In the genomic region with DNA sequence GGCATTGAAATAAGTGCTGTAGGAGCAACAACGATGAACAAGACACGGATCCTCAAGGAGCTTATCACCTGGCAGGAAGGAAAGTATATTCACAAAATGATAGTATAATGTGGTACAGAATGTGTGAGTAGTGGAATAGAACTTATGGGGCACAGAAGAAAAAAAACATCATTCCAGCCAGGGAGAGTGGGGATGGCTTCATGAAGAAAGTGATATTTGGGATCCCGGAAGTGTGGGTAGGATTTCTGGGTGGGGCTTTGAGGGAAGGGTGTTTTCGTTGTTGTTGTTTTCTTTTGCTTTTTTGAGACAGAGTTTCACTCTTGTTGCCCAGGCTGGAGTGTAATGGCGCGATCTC, we compare ENCODE assay signal across 28 cellular contexts.
DNase-seq lines count a peak whose midpoint lies in the region; ATAC-seq and TF ChIP-seq lines count a peak whose summit lies in the region.
"Had no signal": no experiment of that assay in that cellular context is flagged by ENCODE, and none has a peak within 500 bp of the region (broad histone marks: within the 10 kb centered on the region; RNA-seq: fewer than 3 reads in every experiment).

No MANE protein-coding gene starts in this region.

- H3K4me3 ChIP-seq in mesenchymal stem cell (ENCODE audit: insufficient read depth in 1 of 2, low read depth in 1 of 2, low read length in 2 of 2) (no peak overlapping the region), suprapubic skin (no peak overlapping the region)
- H3K4me3 ChIP-seq: esophagus muscularis mucosa, pancreas, right atrium auricular region, tibial artery had no signal

- H3K36me3 ChIP-seq in mesenchymal stem cell (ENCODE audit: control insufficient read depth in 1 of 2, insufficient read depth in 2 of 2, low read depth in 1 of 2, low read length in 2 of 2): no peaks in the 10 kb centered on the region
- H3K36me3 ChIP-seq in suprapubic skin: no peaks in the 10 kb centered on the region
- H3K36me3 ChIP-seq: esophagus muscularis mucosa, pancreas, right atrium auricular region, tibial artery had no signal

- WGBS in mesenchymal stem cell: 93% methylated on average over 6 of the region's 6 CpGs
- 87% methylated on average over 6 of the region's 6 CpGs for WGBS in suprapubic skin

- H3K9me3 Mint-ChIP-seq in HFFc6 (peaks cover 8% of the 10 kb centered on the region; the same call in 1 of the 2 replicates), WTC11 (no peaks in the 10 kb centered on the region)
- H3K9me3 Mint-ChIP-seq: activated T-cell treated with anti-CD3 and anti-CD28 coated beads, Interleukin-2, amount 50 U/mL, for 4 hours; CD14-positive monocyte; central memory CD8-positive, alpha-beta T cell; nephron progenitor cell; T-cell had no signal

- TF ChIP-seq CTCF in HFFc6 (IDR thresholded peaks at IDR 0.05): no peak
- TF ChIP-seq CTCF in WTC11 (IDR thresholded peaks at IDR 0.05): no peak
- no peak for TF ChIP-seq CTCF in suprapubic skin (IDR thresholded peaks at IDR 0.05)

- H3K4me1 Mint-ChIP-seq in HFFc6 (ENCODE audit: low read depth): peaks cover 60% of the 10 kb centered on the region
- H3K4me1 Mint-ChIP-seq in WTC11: peaks cover 16% of the 10 kb centered on the region
- H3K4me1 Mint-ChIP-seq: activated CD8-positive, alpha-beta memory T cell treated with anti-CD3 and anti-CD28 coated beads, Interleukin-2, amount 10 ng/mL, durations not matched to agents 7 days and 5 days; CD14-positive monocyte; central memory CD8-positive, alpha-beta T cell; nephron progenitor cell; T-cell had no signal

- H2AK5ac ChIP-seq in mesenchymal stem cell (ENCODE audit: low read length, severe bottlenecking): peak overlapping the region; percentile 98

- H4K91ac ChIP-seq in mesenchymal stem cell (ENCODE audit: low read length): no peak overlapping the region

- CTCF ChIA-PET in WTC11 (lab: Charles Lee): no interaction called here

- H2BK15ac ChIP-seq in mesenchymal stem cell (ENCODE audit: low read depth, poor library complexity, severe bottlenecking): no peak overlapping the region

- H3K23ac ChIP-seq in mesenchymal stem cell (ENCODE audit: low read length in 2 of 2): no peak overlapping the region

- H3K36me3 Mint-ChIP-seq in HFFc6 (ENCODE audit: low read depth) (peaks cover 17% of the 10 kb centered on the region), WTC11 (no peaks in the 10 kb centered on the region)
- H3K36me3 Mint-ChIP-seq: CD14-positive monocyte, T-cell had no signal

- H3K27me3 Mint-ChIP-seq in HFFc6 (ENCODE audit: insufficient read depth) (peaks cover 2% of the 10 kb centered on the region), WTC11 (ENCODE audit: low read depth) (no peaks in the 10 kb centered on the region)
- H3K27me3 Mint-ChIP-seq: central memory CD8-positive, alpha-beta T cell had no signal

- H2BK120ac ChIP-seq in mesenchymal stem cell (ENCODE audit: low read depth, low read length): no peak overlapping the region

- H3K27me3 ChIP-seq in mesenchymal stem cell (ENCODE audit: control insufficient read depth in 1 of 2, insufficient read depth in 1 of 2, low read length in 2 of 2) (no peaks in the 10 kb centered on the region), suprapubic skin (no peaks in the 10 kb centered on the region)
- H3K27me3 ChIP-seq: esophagus muscularis mucosa, pancreas, right atrium auricular region, tibial artery had no signal

- no peaks in the 10 kb centered on the region for H3K9me3 ChIP-seq in mesenchymal stem cell (ENCODE audit: control insufficient read depth, low read length)
- H3K9me3 ChIP-seq in suprapubic skin: no peaks in the 10 kb centered on the region
- H3K9me3 ChIP-seq: esophagus muscularis mucosa, pancreas, right atrium auricular region, tibial artery had no signal

- H3K4me2 ChIP-seq in mesenchymal stem cell (ENCODE audit: low read length, poor library complexity, severe bottlenecking): no peak overlapping the region

- no peak overlapping the region for H2AFZ ChIP-seq in mesenchymal stem cell (ENCODE audit: low read depth, low read length)

- H3K27ac ChIP-seq in mesenchymal stem cell (ENCODE audit: low read length, poor library complexity, severe bottlenecking) (peak overlapping the region; percentile 85), suprapubic skin (peak overlapping the region; percentile 38)
- H3K27ac ChIP-seq: esophagus muscularis mucosa, pancreas, right atrium auricular region, tibial artery had no signal

- no peak for ATAC-seq in WTC11
- ATAC-seq: activated CD8-positive, alpha-beta memory T cell treated with anti-CD3 and anti-CD28 coated beads, Interleukin-2, amount 10 ng/mL, durations not matched to agents 7 days and 5 days; activated T-cell treated with anti-CD3 and anti-CD28 coated beads, Interleukin-2, amount 50 U/mL, for 4 hours; pancreas; T-cell had no signal

- no peak overlapping the region for H3K14ac ChIP-seq in mesenchymal stem cell (ENCODE audit: low read length in 2 of 2)

- H3K4me3 Mint-ChIP-seq in HFFc6: peak overlapping the region; percentile 73
- H3K4me3 Mint-ChIP-seq in WTC11: no peak overlapping the region
- H3K4me3 Mint-ChIP-seq: activated CD8-positive, alpha-beta memory T cell treated with anti-CD3 and anti-CD28 coated beads, Interleukin-2, amount 10 ng/mL, durations not matched to agents 7 days and 5 days; activated T-cell treated with anti-CD3 and anti-CD28 coated beads, Interleukin-2, amount 50 U/mL, for 4 hours; CD14-positive monocyte; central memory CD8-positive, alpha-beta T cell; nephron progenitor cell; T-cell had no signal

- H2BK12ac ChIP-seq in mesenchymal stem cell (ENCODE audit: low read length in 2 of 2): peak overlapping the region in 1 of 2 experiments; percentile 89

- no peak for TF ChIP-seq POLR2A in suprapubic skin (IDR thresholded peaks at IDR 0.05)

- H3K4ac ChIP-seq in mesenchymal stem cell (ENCODE audit: low read depth in 1 of 2, low read length in 2 of 2): no peak overlapping the region

- no peak overlapping the region for H3K18ac ChIP-seq in mesenchymal stem cell (ENCODE audit: low read depth in 1 of 2, low read length in 2 of 2)

- DNase-seq in HFFc6: no peak
- DNase-seq in WTC11 (ENCODE audit: low spot score): no peak
- DNase-seq in mesenchymal stem cell: no peak
- DNase-seq in suprapubic skin (ENCODE audit: low spot score in 2 of 2): no peak
- no peak for DNase-seq in effector CD8-positive, alpha-beta T cell (lab: John Stamatoyannopoulos, UW)
- no peak for DNase-seq in putamen (ENCODE audit: low spot score)
- no peak for DNase-seq in cortex of kidney (lab: John Stamatoyannopoulos, UW)
- DNase-seq: activated CD4-positive, CD25-positive, alpha-beta regulatory T cell; activated CD8-positive, alpha-beta memory T cell treated with anti-CD3 and anti-CD28 coated beads, Interleukin-2, amount 10 ng/mL, durations not matched to agents 7 days and 5 days; activated gamma-delta T cell treated with Interleukin-2 at 50 U/mL for 16 hours; activated T-cell treated with anti-CD3 and anti-CD28 coated beads, Interleukin-2, amount 50 U/mL, for 4 hours; DMS79; MV-4-11; NCI-H1436; NCI-H2081; NCI-H2227 treated with DMSO at 0.1 percent for 48 hours; NCI-H526; nephron progenitor cell; pancreas; SIG-M5; stimulated activated CD4-positive, alpha-beta T cell treated with anti-CD3 and anti-CD28 coated beads, Interleukin-12 subunit alpha, Interleukin-12 subunit beta, amount 100 ng/mL, for 4 hours; stimulated activated CD4-positive, alpha-beta T cell treated with anti-CD3 and anti-CD28 coated beads, Interleukin-2, amount 100 ng/mL, for 48 hours; T-cell; tibial artery had no signal

- H3K27ac Mint-ChIP-seq in HFFc6 (peak overlapping the region; percentile 94), WTC11 (peak overlapping the region; percentile 0; the same call in 1 of the 2 replicates)
- H3K27ac Mint-ChIP-seq: activated CD8-positive, alpha-beta memory T cell treated with anti-CD3 and anti-CD28 coated beads, Interleukin-2, amount 10 ng/mL, durations not matched to agents 7 days and 5 days; CD14-positive monocyte; nephron progenitor cell; T-cell had no signal

- peaks cover 3% of the 10 kb centered on the region for H3K4me1 ChIP-seq in mesenchymal stem cell (ENCODE audit: control insufficient read depth, insufficient read depth, low read depth, low read length)
- H3K4me1 ChIP-seq in suprapubic skin: no peaks in the 10 kb centered on the region
- H3K4me1 ChIP-seq: esophagus muscularis mucosa, pancreas, right atrium auricular region, tibial artery had no signal

- POLR2A ChIA-PET in WTC11 (lab: Charles Lee): no interaction called here

- no peak overlapping the region for H4K8ac ChIP-seq in mesenchymal stem cell (ENCODE audit: low read length)

- peak overlapping the region; percentile 15 for H3K9ac ChIP-seq in mesenchymal stem cell (ENCODE audit: low read length)

- TF ChIP-seq EP300 in suprapubic skin (IDR thresholded peaks at IDR 0.05): no peak

- H2BK5ac ChIP-seq in mesenchymal stem cell (ENCODE audit: low read depth, low read length, poor library complexity, severe bottlenecking): no peak overlapping the region

- no peaks in the 10 kb centered on the region for H3K79me1 ChIP-seq in mesenchymal stem cell (replicated peaks; ENCODE audit: low read length, poor library complexity, severe bottlenecking)

TF ChIP-seq in WTC11, 78 proteins besides CTCF, POLR2A, EP300 and RAD21 (continues in another document):
- no peak for TF ChIP-seq ETV6 (CRISPR knock-in tag; IDR thresholded peaks at IDR 0.05)
- TF ChIP-seq, protein P1, sequence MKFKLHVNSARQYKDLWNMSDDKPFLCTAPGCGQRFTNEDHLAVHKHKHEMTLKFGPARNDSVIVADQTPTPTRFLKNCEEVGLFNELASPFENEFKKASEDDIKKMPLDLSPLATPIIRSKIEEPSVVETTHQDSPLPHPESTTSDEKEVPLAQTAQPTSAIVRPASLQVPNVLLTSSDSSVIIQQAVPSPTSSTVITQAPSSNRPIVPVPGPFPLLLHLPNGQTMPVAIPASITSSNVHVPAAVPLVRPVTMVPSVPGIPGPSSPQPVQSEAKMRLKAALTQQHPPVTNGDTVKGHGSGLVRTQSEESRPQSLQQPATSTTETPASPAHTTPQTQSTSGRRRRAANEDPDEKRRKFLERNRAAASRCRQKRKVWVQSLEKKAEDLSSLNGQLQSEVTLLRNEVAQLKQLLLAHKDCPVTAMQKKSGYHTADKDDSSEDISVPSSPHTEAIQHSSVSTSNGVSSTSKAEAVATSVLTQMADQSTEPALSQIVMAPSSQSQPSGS (CRISPR knock-in tag; IDR thresholded peaks at IDR 0.05; ENCODE audit: borderline replicate concordance, low read depth): no peak
